Comparison of ENCODE assay signal across 8 cellular contexts in the genomic region with DNA sequence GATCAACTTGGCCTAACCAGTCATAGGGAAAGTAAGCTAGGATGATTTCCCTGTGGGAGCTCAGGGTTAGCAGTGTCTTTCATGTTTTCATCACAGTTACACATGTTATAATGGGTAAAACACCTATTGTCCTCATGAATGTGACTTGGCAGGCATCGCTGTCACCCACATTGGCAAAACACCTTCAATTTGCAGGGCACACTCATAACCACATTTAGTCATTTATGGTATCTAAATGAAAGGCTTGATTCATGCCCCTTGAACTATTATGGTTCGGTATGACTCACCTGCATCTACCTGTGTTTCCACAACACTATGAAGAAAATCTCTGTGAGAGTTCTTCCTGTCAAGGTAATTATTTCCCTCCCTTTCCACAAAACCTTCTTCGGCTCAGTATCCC. TPM values are rescaled to one million over a fixed set of nuclear protein-coding genes. Genes with fewer than 3 reads are reported as not detected.
DNase-seq lines count a peak whose midpoint lies in the region; ATAC-seq lines count a peak whose summit lies in the region.

No MANE protein-coding gene starts in this region.

- in situ Hi-C loops in G401 (cut with HindIII; ENCODE audit: low sequenced_read_pairs) = no loop called here

- peak overlapping the region; percentile 50 for H3K27ac ChIP-seq in epithelial cell of prostate

- peak; percentile 80 for DNase-seq in DMS53 (lab: John Stamatoyannopoulos, UW)
- peak; percentile 74 for DNase-seq in epithelial cell of prostate (ENCODE audit: low read depth, low spot score)
- no peak for DNase-seq in kidney glomerular epithelial cell (lab: John Stamatoyannopoulos, UW)
- no peak for DNase-seq in G401 (ENCODE audit: low spot score)
- DNase-seq in NCI-H128 (lab: John Stamatoyannopoulos, UW; ENCODE audit: unreplicated experiment) = no peak
- no peak for DNase-seq in Kasumi-1 (lab: John Stamatoyannopoulos, UW)

- ATAC-seq in GM21423 (IDR thresholded peaks at IDR 0.05; ENCODE audit: unreplicated experiment) = peak; percentile 52
- peak; percentile 71 for ATAC-seq in HG03571 (IDR thresholded peaks at IDR 0.05; ENCODE audit: unreplicated experiment)

RNA-seq across cellular contexts. Expression of a gene that starts 49.2 kb away (rescaled TPM):
- total RNA-seq in G401 (2014; rRNA removed; shearing (Covaris generic)) = 0.14 TPM in 1 of 2 replicates, not detected in the other

Comparison
In these comparisons a context has a peak if more than half of its experiments do, and no peak if none do; other contexts are left out.
1. DNase-seq: peak in DMS53 (single experiment) and epithelial cell of prostate (single experiment); none in kidney glomerular epithelial cell (single experiment), G401 (single experiment), NCI-H128 (single experiment) and Kasumi-1 (0 of 2).